ENCODE assay signal across 1 cellular context in genomic region chr10:120691623-120692022, GRCh38.
TF ChIP-seq lines count a peak whose summit lies in the region.

No MANE protein-coding gene starts in this region.

TF ChIP-seq in HepG2, 621 proteins besides CTCF, POLR2A, EP300 and RAD21 (continued from another document):
- no peak for TF ChIP-seq ZBTB26 (CRISPR knock-in tag; IDR thresholded peaks at IDR 0.05; ENCODE audit: borderline replicate concordance)
- TF ChIP-seq ZNF34 (CRISPR knock-in tag; IDR thresholded peaks at IDR 0.05; ENCODE audit: borderline replicate concordance), result no peak
- TF ChIP-seq ZNF282 (IDR thresholded peaks at IDR 0.05; ENCODE audit: partially characterized antibody), result no peak
